ENCODE assay signal across 1 cellular context in the genomic region with DNA sequence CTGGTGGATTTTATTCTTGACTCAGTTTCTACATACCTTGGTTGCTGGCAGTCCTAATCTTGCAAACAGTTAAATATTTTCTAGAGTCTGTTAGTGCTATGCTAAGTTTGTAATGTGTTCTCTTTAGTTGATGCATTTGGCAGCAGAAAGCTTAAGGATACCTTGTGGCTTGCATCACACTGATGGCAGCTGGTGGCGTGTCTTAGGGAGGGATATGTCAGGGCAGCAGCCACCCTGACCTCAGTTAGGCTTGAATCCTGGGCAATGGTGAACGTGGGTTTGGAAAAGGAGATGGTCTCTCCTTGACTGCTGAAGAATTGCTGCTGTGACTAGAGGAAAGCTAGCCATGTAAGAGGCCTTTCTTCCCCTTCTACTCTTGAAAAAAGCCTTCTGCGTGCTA.
TF ChIP-seq lines count a peak whose summit lies in the region.

No MANE protein-coding gene starts in this region.

TF ChIP-seq in H1, 55 proteins besides CTCF, POLR2A, EP300 and RAD21:
- TF ChIP-seq SIX5 (IDR thresholded peaks at IDR 0.05; ENCODE audit: low read depth, low read length) (no peak), ZNF274 (IDR thresholded peaks at IDR 0.05; ENCODE audit: borderline replicate concordance, extremely low read depth, low read length) (no peak), TCF12 (IDR thresholded peaks at IDR 0.05; ENCODE audit: low read depth, low read length) (no peak), ASH2L (IDR thresholded peaks at IDR 0.05; ENCODE audit: low read length) (no peak), HDAC6 (IDR thresholded peaks at IDR 0.05; ENCODE audit: low read depth, low read length) (no peak), SP2 (IDR thresholded peaks at IDR 0.05; ENCODE audit: low read length) (no peak), RFX5 (IDR thresholded peaks at IDR 0.05; ENCODE audit: borderline replicate concordance, low read depth, low read length) (no peak), SRF (IDR thresholded peaks at IDR 0.05; ENCODE audit: low read depth, low read length) (no peak), CHD1 (IDR thresholded peaks at IDR 0.05; ENCODE audit: low read depth, low read length) (no peak), CBX5 (IDR thresholded peaks at IDR 0.05; ENCODE audit: low read depth, low read length) (no peak), POU5F1 (IDR thresholded peaks at IDR 0.05; ENCODE audit: low read depth, low read length) (no peak), SIRT6 (IDR thresholded peaks at IDR 0.05; ENCODE audit: low read length) (no peak), EZH2 (IDR thresholded peaks at IDR 0.05; ENCODE audit: low read depth, low read length, severe bottlenecking) (no peak), NANOG (IDR thresholded peaks at IDR 0.05; ENCODE audit: insufficient read depth, low read depth, low read length, poor library complexity, severe bottlenecking) (no peak)
- TF ChIP-seq, protein P1, sequence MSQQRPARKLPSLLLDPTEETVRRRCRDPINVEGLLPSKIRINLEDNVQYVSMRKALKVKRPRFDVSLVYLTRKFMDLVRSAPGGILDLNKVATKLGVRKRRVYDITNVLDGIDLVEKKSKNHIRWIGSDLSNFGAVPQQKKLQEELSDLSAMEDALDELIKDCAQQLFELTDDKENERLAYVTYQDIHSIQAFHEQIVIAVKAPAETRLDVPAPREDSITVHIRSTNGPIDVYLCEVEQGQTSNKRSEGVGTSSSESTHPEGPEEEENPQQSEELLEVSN (IDR thresholded peaks at IDR 0.05), result no peak
- TF ChIP-seq, protein P2, sequence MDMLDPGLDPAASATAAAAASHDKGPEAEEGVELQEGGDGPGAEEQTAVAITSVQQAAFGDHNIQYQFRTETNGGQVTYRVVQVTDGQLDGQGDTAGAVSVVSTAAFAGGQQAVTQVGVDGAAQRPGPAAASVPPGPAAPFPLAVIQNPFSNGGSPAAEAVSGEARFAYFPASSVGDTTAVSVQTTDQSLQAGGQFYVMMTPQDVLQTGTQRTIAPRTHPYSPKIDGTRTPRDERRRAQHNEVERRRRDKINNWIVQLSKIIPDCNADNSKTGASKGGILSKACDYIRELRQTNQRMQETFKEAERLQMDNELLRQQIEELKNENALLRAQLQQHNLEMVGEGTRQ (IDR thresholded peaks at IDR 0.05; ENCODE audit: low read length), result no peak
